ENCODE assay signal across 28 cellular contexts in the genomic region with DNA sequence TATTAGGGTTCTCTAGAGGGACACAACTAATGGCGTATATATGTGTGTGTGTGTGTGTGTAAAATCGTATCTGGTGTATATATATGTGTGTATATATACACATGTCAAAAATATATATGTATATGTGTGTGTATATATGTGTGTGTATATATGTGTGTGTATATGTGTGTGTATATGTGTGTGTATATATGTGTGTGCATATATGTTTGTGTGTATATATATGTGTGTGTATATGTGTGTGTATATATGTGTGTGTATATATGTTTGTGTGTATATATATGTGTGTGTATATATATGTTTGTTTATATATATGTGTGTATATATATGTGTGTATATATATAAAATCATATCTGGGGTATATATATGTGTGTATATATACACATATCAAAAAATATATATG. TPM values are rescaled to one million over a fixed set of nuclear protein-coding genes. Genes with fewer than 3 reads are reported as not detected.
A peak's percentile ranks its signal among the peaks of the same experiment; 100 is the strongest.
DNase-seq lines count a peak whose midpoint lies in the region; ATAC-seq, FAIRE-seq and TF ChIP-seq lines count a peak whose summit lies in the region.
"Had no signal": no experiment of that assay in that cellular context is flagged by ENCODE, and none has a peak within 500 bp of the region (broad histone marks: within the 10 kb centered on the region; RNA-seq: fewer than 3 reads in every experiment).

No MANE protein-coding gene starts in this region.

- BruUV-seq in A673 (replicated peaks; lab: Mats Ljungman, UMichigan), result no TSS peak

- H3K27me3 ChIP-seq in pancreas, result no peaks in the 10 kb centered on the region
- H3K27me3 ChIP-seq in A673 (replicated peaks; ENCODE audit: insufficient read depth, low read depth, low read length, poor library complexity), result peaks cover 7% of the 10 kb centered on the region
- H3K27me3 ChIP-seq: BLaER1 had no signal

- H3K36me3 ChIP-seq in kidney (ENCODE audit: control insufficient read depth in 1 of 2, insufficient read depth in 2 of 2, low read length in 2 of 2), result no peaks in the 10 kb centered on the region
- H3K36me3 ChIP-seq in pancreas, result no peaks in the 10 kb centered on the region
- H3K36me3 ChIP-seq in A673 (ENCODE audit: insufficient read depth, low read length, poor library complexity, severe bottlenecking), result no peaks in the 10 kb centered on the region
- H3K36me3 ChIP-seq: BE2C, BLaER1 had no signal

- POLR2A ChIA-PET in A673 (lab: Charles Lee; ENCODE audit: low non-redundant PET), result no interaction called here

- TF ChIP-seq CTCF in kidney (IDR thresholded peaks at IDR 0.05; ENCODE audit: borderline replicate concordance, extremely low read depth, insufficient read depth), result no peak
- TF ChIP-seq CTCF in pancreas (IDR thresholded peaks at IDR 0.05), result no peak
- no peak for TF ChIP-seq CTCF in A673 (conservative IDR thresholded peaks at IDR 0.05; ENCODE audit: low read depth, low read length)

- H3K4me3 ChIP-seq in kidney (ENCODE audit: low read length in 2 of 2), result no peak overlapping the region
- H3K4me3 ChIP-seq in pancreas, result no peak overlapping the region
- no peak overlapping the region for H3K4me3 ChIP-seq in A673 (ENCODE audit: low read depth, low read length, poor library complexity, severe bottlenecking)
- H3K4me3 ChIP-seq: BLaER1 had no signal

- peak; percentile 86 for FAIRE-seq in G401.6 (lab: Jason Lieb, UNC)
- peak; percentile 15 for FAIRE-seq in kidney (lab: Jason Lieb, UNC)
- FAIRE-seq in pancreas (lab: Jason Lieb, UNC), result peak; percentile 90
- FAIRE-seq: D721Med, GM12891, GM19239 had no signal

- CTCF ChIA-PET in A673 (lab: Charles Lee), result no interaction called here

- no peak overlapping the region for H3K9ac ChIP-seq in kidney (ENCODE audit: low read length in 2 of 2)
- H3K9ac ChIP-seq: BLaER1 had no signal

- no peak for ATAC-seq in pancreas

- no peaks in the 10 kb centered on the region for H3K4me1 ChIP-seq in kidney (ENCODE audit: control insufficient read depth in 1 of 2, insufficient read depth in 1 of 2, low read depth in 1 of 2, low read length in 2 of 2)
- H3K4me1 ChIP-seq in pancreas, result no peaks in the 10 kb centered on the region
- H3K4me1 ChIP-seq in A673 (ENCODE audit: insufficient read depth, low read length, poor library complexity, severe bottlenecking), result no peaks in the 10 kb centered on the region
- H3K4me1 ChIP-seq: BE2C, Caco-2 had no signal

- 52 to 71% methylated on average over 2 of the region's 2 CpGs for WGBS in pancreas, 2 donors

- DNase-seq in kidney (no peak), pancreas (no peak), A673 (ENCODE audit: low spot score) (no peak), SIG-M5 (lab: John Stamatoyannopoulos, UW) (no peak)
- DNase-seq in stimulated activated CD4-positive, alpha-beta T cell treated with anti-CD3 and anti-CD28 coated beads, Interleukin-15, amount 100 ng/mL, for 24 hours, result no peak
- DNase-seq: 8988T; ACHN; BE2C; C1 segment of cervical spinal cord; Caco-2; Calu3; CD4-positive, alpha-beta memory T cell; CD4-positive, CD25-positive, alpha-beta regulatory T cell; CD8-positive, alpha-beta memory T cell; DMS153; DMS53; DMS79; DND-41; EL; GF-D8 had no signal

- H3K9me3 ChIP-seq in kidney (ENCODE audit: control insufficient read depth in 1 of 2, low read length in 2 of 2), result no peaks in the 10 kb centered on the region
- H3K9me3 ChIP-seq in pancreas, result no peaks in the 10 kb centered on the region
- H3K9me3 ChIP-seq in A673 (ENCODE audit: low read depth, low read length, poor library complexity, severe bottlenecking), result no peaks in the 10 kb centered on the region
- H3K9me3 ChIP-seq: BE2C, BLaER1, Caco-2 had no signal

- intact Hi-C loops in kidney (cut with DNase I), result no loop called here
- intact Hi-C loops in pancreas (cut with DNase I), result no loop called here
- intact Hi-C loops in A673 (cut with micrococcal nuclease; ENCODE audit: unreplicated experiment), result no loop called here

- H3K27ac ChIP-seq in kidney (ENCODE audit: low read depth in 2 of 2, low read length in 2 of 2), result no peak overlapping the region
- no peak overlapping the region for H3K27ac ChIP-seq in pancreas
- no peak overlapping the region for H3K27ac ChIP-seq in A673 (ENCODE audit: low read depth, low read length, poor library complexity, severe bottlenecking)
- H3K27ac ChIP-seq: BLaER1 had no signal

RNA-seq across cellular contexts. Expression of a gene that starts 5.4 kb away (rescaled TPM):
- total RNA-seq in kidney (5.9 TPM), pancreas (1 to 10 TPM in 3 of 6 donors, under 1 TPM in 3; 0.23 to 3.1 (median 1.1) TPM), A673 (2021) (not detected in 2 replicates)
- polyA plus RNA-seq in kidney (ENCODE audit: insufficient read depth, low read depth, low replicate concordance) (1.1 TPM), pancreas (1 to 10 TPM in 1 of 2 donors, under 1 TPM in 1; 0.56 to 1.4 TPM)
- total RNA-seq: Caco-2; Calu3; CD4-positive, CD25-positive, alpha-beta regulatory T cell; Daoy; G401 had no signal
- polyA plus RNA-seq: AG04450; CD4-positive, alpha-beta memory T cell; CD4-positive, CD25-positive, alpha-beta regulatory T cell; CD8-positive, alpha-beta memory T cell had no signal

RNA-seq across cellular contexts. Expression of a gene that starts 18.4 kb away (rescaled TPM):
- 11.5 TPM for total RNA-seq in kidney
- 1.9 TPM for polyA plus RNA-seq in kidney (ENCODE audit: insufficient read depth, low read depth, low replicate concordance)
- total RNA-seq in pancreas, result 1 to 10 TPM in 3 of 6 donors, under 1 TPM in 3; 0.19 to 3.9 (median 1.2) TPM
- polyA plus RNA-seq in pancreas, result 1 to 10 TPM; 1.4 to 1.6 TPM
- not detected in 2 replicates for total RNA-seq in A673 (2021)
- total RNA-seq: Caco-2; Calu3; CD4-positive, CD25-positive, alpha-beta regulatory T cell; Daoy; G401 had no signal
- polyA plus RNA-seq: AG04450; CD4-positive, alpha-beta memory T cell; CD8-positive, alpha-beta memory T cell had no signal

RNA-seq across cellular contexts. Expression of a gene that starts 19.9 kb away (rescaled TPM):
- total RNA-seq in kidney (2.9 TPM), pancreas (1 to 10 TPM in 2 of 6 donors, under 1 TPM in 4; 0.20 to 2.4 (median 0.62) TPM), A673 (2021) (not detected in 2 replicates)
- polyA plus RNA-seq in kidney (ENCODE audit: insufficient read depth, low read depth, low replicate concordance) (not detected), pancreas (under 1 TPM; 0.31 to 0.38 TPM)
- total RNA-seq: Caco-2; Calu3; CD4-positive, CD25-positive, alpha-beta regulatory T cell; Daoy; G401 had no signal
- polyA plus RNA-seq: AG04450 had no signal

RNA-seq across cellular contexts. Expression of a gene that starts 39.7 kb away (rescaled TPM):
- total RNA-seq in kidney, result 10.0 TPM
- 1.4 TPM for polyA plus RNA-seq in kidney (ENCODE audit: insufficient read depth, low read depth, low replicate concordance)
- total RNA-seq in pancreas, result 1 to 10 TPM in 3 of 6 donors, under 1 TPM in 3; 0.47 to 5.6 (median 1.6) TPM
- polyA plus RNA-seq in pancreas, result 1 to 10 TPM; 1.3 to 2.4 TPM
- total RNA-seq in A673 (2021), result not detected in 2 replicates
- total RNA-seq: Caco-2, Calu3, Daoy had no signal
- polyA plus RNA-seq: AG04450 had no signal

RNA-seq across cellular contexts. Expression of a gene that starts 50.5 kb away (rescaled TPM):
- 5.9 TPM for total RNA-seq in kidney
- 1.4 TPM for polyA plus RNA-seq in kidney (ENCODE audit: insufficient read depth, low read depth, low replicate concordance)
- 1 to 10 TPM in 2 of 6 donors, under 1 TPM in 4; 0.20 to 1.7 (median 0.51) TPM for total RNA-seq in pancreas
- 1 to 10 TPM in 1 of 2 donors, under 1 TPM in 1; 0.34 to 1.1 TPM for polyA plus RNA-seq in pancreas
- total RNA-seq in A673 (2021), result not detected in 2 replicates
- total RNA-seq: Caco-2; Calu3; CD4-positive, CD25-positive, alpha-beta regulatory T cell; CD8-positive, alpha-beta memory T cell; Daoy; G401 had no signal
- polyA plus RNA-seq: AG04450; CD4-positive, alpha-beta memory T cell; CD8-positive, alpha-beta memory T cell had no signal
